In the genomic region with DNA sequence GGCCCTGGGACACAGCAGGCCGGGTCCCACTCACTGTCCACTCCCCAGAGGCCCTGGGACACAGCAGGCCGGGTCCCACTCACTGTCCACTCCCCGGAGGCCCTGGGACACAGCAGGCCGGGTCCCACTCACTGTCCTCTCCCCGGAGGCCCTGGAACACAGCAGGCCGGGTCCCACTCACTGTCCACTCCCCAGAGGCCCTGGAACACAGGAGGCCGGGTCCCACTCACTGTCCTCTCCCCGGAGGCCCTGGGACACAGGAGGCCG, we compare ENCODE assay signal across 6 cellular contexts. TPM values are rescaled to one million over a fixed set of nuclear protein-coding genes. Genes with fewer than 3 reads are reported as not detected.
"Had no signal": no experiment of that assay in that cellular context is flagged by ENCODE, and none has a peak within 500 bp of the region (broad histone marks: within the 10 kb centered on the region; RNA-seq: fewer than 3 reads in every experiment).

No MANE protein-coding gene starts in this region.

RNA-seq across cellular contexts. Expression of a gene that starts 18.9 kb away (rescaled TPM):
- total RNA-seq: activated naive CD4-positive, alpha-beta T cell treated with anti-CD3 and anti-CD28 coated beads for 36 hours; activated T-cell treated with anti-CD3 and anti-CD28 coated beads, Interleukin-2, amount 50 U/mL, for 72 hours; activated T-helper 1 cell treated with anti-CD3 and anti-CD28 coated beads, Interleukin-12 subunit alpha, Interleukin-12 subunit beta, Interleukin-2, Interleukin-4 antibody, amounts not matched to agents 30 ng/mL and 10 ng/mL and 1 ng/mL, durations not matched to agents 14 hours and 24 hours and 36 hours; activated T-helper 2 cell treated with anti-CD3 and anti-CD28 coated beads, Interferon-gamma antibody, Interleukin-2, Interleukin-4, amounts not matched to agents 10 μg/mL and 5 μg/mL and 100 μg/mL, durations not matched to agents 14 hours and 24 hours and 36 hours; ascending aorta; bronchial epithelial cell had no signal
